In genomic region chr12:3740840-3741239, GRCh38 we compare ENCODE assay signal across 20 cellular contexts.
"Had no signal": no experiment of that assay in that cellular context is flagged by ENCODE, and none has a peak within 500 bp of the region (broad histone marks: within the 10 kb centered on the region; RNA-seq: fewer than 3 reads in every experiment).

No MANE protein-coding gene starts in this region.

- DNase-seq: dermis blood vessel endothelial cell; effector memory CD4-positive, alpha-beta T cell; erythroblast; esophagus squamous epithelium; foreskin melanocyte; glutamatergic neuron; heart right ventricle; kidney; left lung; mesendoderm; midbrain; naive thymus-derived CD8-positive, alpha-beta T cell; nephron progenitor cell; nucleus accumbens; stimulated activated CD4-positive, alpha-beta T cell treated with anti-CD3 and anti-CD28 coated beads, Interleukin-2, amount 100 ng/mL, for 24 hours; stimulated activated CD4-positive, alpha-beta T cell treated with anti-CD3 and anti-CD28 coated beads, Interleukin-4, amount 100 ng/mL, for 24 hours; trophoblast cell had no signal

- H3K27me3 Mint-ChIP-seq: naive thymus-derived CD8-positive, alpha-beta T cell; stimulated activated memory B cell treated with anti-CD40 and anti-IgM and Interleukin-4, amounts not matched to agents 10 μg/mL and 1 μg/mL and 100 μg/mL, for 72 hours; stimulated activated naive CD8-positive, alpha-beta T cell treated with anti-CD3 and anti-CD28 coated beads, Interleukin-15, Interleukin-2, amounts not matched to agents 100 ng/mL and 50 ng/mL, for 24 hours had no signal

- H3K4me1 Mint-ChIP-seq: nephron progenitor cell had no signal

- ATAC-seq: heart right ventricle; left lung; naive thymus-derived CD8-positive, alpha-beta T cell; sciatic nerve; stimulated activated memory B cell treated with anti-CD40 and anti-IgM and Interleukin-4, amounts not matched to agents 10 μg/mL and 1 μg/mL and 100 μg/mL, for 72 hours had no signal

- H3K4me3 Mint-ChIP-seq: naive thymus-derived CD8-positive, alpha-beta T cell; nephron progenitor cell; stimulated activated memory B cell treated with anti-CD40 and anti-IgM and Interleukin-4, amounts not matched to agents 10 μg/mL and 1 μg/mL and 100 μg/mL, for 72 hours; stimulated activated naive CD8-positive, alpha-beta T cell treated with anti-CD3 and anti-CD28 coated beads, Interleukin-15, Interleukin-2, amounts not matched to agents 100 ng/mL and 50 ng/mL, for 24 hours had no signal

- H3K27ac Mint-ChIP-seq: nephron progenitor cell; stimulated activated memory B cell treated with anti-CD40 and anti-IgM and Interleukin-4, amounts not matched to agents 10 μg/mL and 1 μg/mL and 100 μg/mL, for 72 hours; stimulated activated naive CD8-positive, alpha-beta T cell treated with anti-CD3 and anti-CD28 coated beads, Interleukin-15, Interleukin-2, amounts not matched to agents 100 ng/mL and 50 ng/mL, for 24 hours had no signal

- H3K9me3 Mint-ChIP-seq: naive thymus-derived CD8-positive, alpha-beta T cell; stimulated activated memory B cell treated with anti-CD40 and anti-IgM and Interleukin-4, amounts not matched to agents 10 μg/mL and 1 μg/mL and 100 μg/mL, for 72 hours; stimulated activated naive CD8-positive, alpha-beta T cell treated with anti-CD3 and anti-CD28 coated beads, Interleukin-15, Interleukin-2, amounts not matched to agents 100 ng/mL and 50 ng/mL, for 24 hours had no signal
